ENCODE assay signal across 27 cellular contexts in genomic region chr10:47259521-47259920, GRCh38. TPM values are rescaled to one million over a fixed set of nuclear protein-coding genes. Genes with fewer than 3 reads are reported as not detected.
A peak's percentile ranks its signal among the peaks of the same experiment; 100 is the strongest.
DNase-seq lines count a peak whose midpoint lies in the region; ATAC-seq and TF ChIP-seq lines count a peak whose summit lies in the region.
"Had no signal": no experiment of that assay in that cellular context is flagged by ENCODE, and none has a peak within 500 bp of the region (broad histone marks: within the 10 kb centered on the region; RNA-seq: fewer than 3 reads in every experiment).

No MANE protein-coding gene starts in this region.

- no peak for TF ChIP-seq CTCF in activated B cell treated with CpG ODN at 0.5 μM for 24 hours (IDR thresholded peaks at IDR 0.05)
- no peak for TF ChIP-seq CTCF in neutrophil (IDR thresholded peaks at IDR 0.05)
- no peak for TF ChIP-seq CTCF in foreskin fibroblast (IDR thresholded peaks at IDR 0.05; ENCODE audit: low read depth, low read length)

- DNase-seq in activated CD4-positive, alpha-beta T cell treated with anti-CD3 and anti-CD28 coated beads for 36 hours: no peak
- DNase-seq in activated CD4-positive, alpha-beta T cell treated with anti-CD3 and anti-CD28 coated beads for 48 hours: no peak
- DNase-seq in CD4-positive, CD25-positive, alpha-beta regulatory T cell: no peak
- no peak for DNase-seq in activated B cell treated with CpG ODN at 0.5 μM for 24 hours
- DNase-seq in DMS79 treated with DMSO at 0.1 percent for 48 hours (lab: John Stamatoyannopoulos, UW): no peak
- no peak for DNase-seq in NCI-H2081 (lab: John Stamatoyannopoulos, UW)
- no peak for DNase-seq in foreskin fibroblast
- DNase-seq: activated CD4-positive, alpha-beta T cell treated with anti-CD3 and anti-CD28 coated beads, Interleukin-2, amount 50 U/mL, for 1 hour; activated naive CD4-positive, alpha-beta T cell treated with anti-CD3 and anti-CD28 coated beads, Interleukin-2, amount 10 ng/mL, durations not matched to agents 7 days and 5 days; aorta; colonic mucosa; effector CD8-positive, alpha-beta T cell; NCI-H1092 treated with DMSO at 0.1 percent for 48 hours; NCI-H446 treated with DMSO at 0.1 percent for 48 hours; ovary had no signal

- no peak overlapping the region for H3K4me3 Mint-ChIP-seq in activated CD4-positive, alpha-beta T cell treated with anti-CD3 and anti-CD28 coated beads for 36 hours
- H3K4me3 Mint-ChIP-seq in CD4-positive, CD25-positive, alpha-beta regulatory T cell: no peak overlapping the region
- no peak overlapping the region for H3K4me3 Mint-ChIP-seq in activated B cell treated with CpG ODN at 0.5 μM for 24 hours
- H3K4me3 Mint-ChIP-seq: activated naive CD4-positive, alpha-beta T cell treated with anti-CD3 and anti-CD28 coated beads, Interleukin-2, amount 10 ng/mL, durations not matched to agents 7 days and 5 days; nephron; T-helper 1 cell treated with Interleukin-12 subunit alpha and Interleukin-12 subunit beta and Interleukin-4 antibody, amounts not matched to agents 30 μg/mL and 1 μg/mL, for 36 hours had no signal

- H3K4me3 ChIP-seq in CD4-positive, CD25-positive, alpha-beta regulatory T cell (ENCODE audit: low read depth, low read length): no peak overlapping the region
- H3K4me3 ChIP-seq in neutrophil (ENCODE audit: low read depth in 1 of 2, low read length in 1 of 2) (no peak overlapping the region), foreskin fibroblast (ENCODE audit: low read depth in 1 of 2, low read length in 2 of 2) (no peak overlapping the region)
- H3K4me3 ChIP-seq: cardiac muscle cell, colonic mucosa, ovary, right atrium auricular region, SK-N-MC, vagina had no signal

- H3K9me3 Mint-ChIP-seq in activated CD4-positive, alpha-beta T cell treated with anti-CD3 and anti-CD28 coated beads for 36 hours (ENCODE audit: low read depth): no peaks in the 10 kb centered on the region
- peaks cover 0 to 3% (median 0%) of the 10 kb centered on the region in 7 donors for H3K9me3 Mint-ChIP-seq in CD4-positive, CD25-positive, alpha-beta regulatory T cell
- H3K9me3 Mint-ChIP-seq in activated B cell treated with CpG ODN at 0.5 μM for 24 hours: no peaks in the 10 kb centered on the region
- H3K9me3 Mint-ChIP-seq: nephron had no signal

- H3K4me1 ChIP-seq in CD4-positive, CD25-positive, alpha-beta regulatory T cell (ENCODE audit: control insufficient read depth, insufficient read depth, low read length, poor library complexity, severe bottlenecking): peaks cover 24% of the 10 kb centered on the region
- peaks cover 82 to 88% of the 10 kb centered on the region in 2 experiments for H3K4me1 ChIP-seq in neutrophil (ENCODE audit: control insufficient read depth in 1 of 2, insufficient read depth in 1 of 2, low read depth in 1 of 2, low read length in 1 of 2)
- H3K4me1 ChIP-seq: colonic mucosa, vagina had no signal

- intact Hi-C loops in activated CD4-positive, alpha-beta T cell treated with anti-CD3 and anti-CD28 coated beads for 36 hours (cut with DNase I, micrococcal nuclease): loop anchor here in 1 of 2 experiments (5.0 kb wide), 1 partner anchor 92 kb away; no protein-coding TSS in a partner anchor
- intact Hi-C loops in activated B cell treated with CpG ODN at 0.5 μM for 24 hours (cut with micrococcal nuclease): no loop called here

- H3K27ac Mint-ChIP-seq in activated CD4-positive, alpha-beta T cell treated with anti-CD3 and anti-CD28 coated beads for 36 hours: peak overlapping the region; percentile 97
- H3K27ac Mint-ChIP-seq in CD4-positive, CD25-positive, alpha-beta regulatory T cell: peak overlapping the region; percentile 59 to 93 (median 63)
- H3K27ac Mint-ChIP-seq in activated B cell treated with CpG ODN at 0.5 μM for 24 hours: peak overlapping the region; percentile 94
- H3K27ac Mint-ChIP-seq: nephron had no signal

- no peaks in the 10 kb centered on the region for H3K9me3 ChIP-seq in CD4-positive, CD25-positive, alpha-beta regulatory T cell (ENCODE audit: control insufficient read depth in 2 of 2, low read length in 2 of 2)
- H3K9me3 ChIP-seq in neutrophil: no peaks in the 10 kb centered on the region
- H3K9me3 ChIP-seq: colonic mucosa, ovary, right atrium auricular region, vagina had no signal

- H3K4me1 Mint-ChIP-seq in activated CD4-positive, alpha-beta T cell treated with anti-CD3 and anti-CD28 coated beads for 36 hours: peaks cover 91% of the 10 kb centered on the region
- H3K4me1 Mint-ChIP-seq in CD4-positive, CD25-positive, alpha-beta regulatory T cell: peaks cover 13 to 89% (median 35%) of the 10 kb centered on the region in 4 donors
- H3K4me1 Mint-ChIP-seq in activated B cell treated with CpG ODN at 0.5 μM for 24 hours: peaks cover 63% of the 10 kb centered on the region

- no peak for ATAC-seq in activated CD4-positive, alpha-beta T cell treated with anti-CD3 and anti-CD28 coated beads for 36 hours
- no peak for ATAC-seq in CD4-positive, CD25-positive, alpha-beta regulatory T cell (ENCODE audit: low read depth in 2 of 2)
- ATAC-seq in activated B cell treated with CpG ODN at 0.5 μM for 24 hours (ENCODE audit: low read depth): no peak
- ATAC-seq: HCT116 had no signal

- H3K27me3 Mint-ChIP-seq in activated CD4-positive, alpha-beta T cell treated with anti-CD3 and anti-CD28 coated beads for 36 hours: no peaks in the 10 kb centered on the region
- no peaks in the 10 kb centered on the region for H3K27me3 Mint-ChIP-seq in CD4-positive, CD25-positive, alpha-beta regulatory T cell
- H3K27me3 Mint-ChIP-seq in activated B cell treated with CpG ODN at 0.5 μM for 24 hours: no peaks in the 10 kb centered on the region
- H3K27me3 Mint-ChIP-seq: activated naive CD4-positive, alpha-beta T cell treated with anti-CD3 and anti-CD28 coated beads, Interleukin-2, amount 10 ng/mL, durations not matched to agents 7 days and 5 days had no signal

- no peaks in the 10 kb centered on the region for H3K36me3 ChIP-seq in CD4-positive, CD25-positive, alpha-beta regulatory T cell (ENCODE audit: control insufficient read depth, insufficient read depth, low read length)
- no peaks in the 10 kb centered on the region for H3K36me3 ChIP-seq in neutrophil
- H3K36me3 ChIP-seq: cardiac muscle cell, colonic mucosa, ovary, right atrium auricular region, vagina had no signal

- CTCF ChIA-PET in activated CD4-positive, alpha-beta T cell treated with anti-CD3 and anti-CD28 coated beads for 36 hours (lab: Charles Lee): interaction anchor here (0.6 to 2.4 kb wide), 3 partner anchors 16 to 177 kb away, joined by 3 to 7 read pairs (median 4); no protein-coding TSS in a partner anchor
- CTCF ChIA-PET in activated B cell treated with CpG ODN at 0.5 μM for 24 hours (lab: Charles Lee): no interaction called here

- POLR2A ChIA-PET in activated CD4-positive, alpha-beta T cell treated with anti-CD3 and anti-CD28 coated beads for 36 hours (lab: Charles Lee): no interaction called here
- POLR2A ChIA-PET in activated B cell treated with CpG ODN at 0.5 μM for 24 hours (lab: Charles Lee): no interaction called here

- no peak overlapping the region for H3K27ac ChIP-seq in CD4-positive, CD25-positive, alpha-beta regulatory T cell (ENCODE audit: insufficient read depth, low read length, poor library complexity, severe bottlenecking)
- peak overlapping the region; percentile 78 for H3K27ac ChIP-seq in neutrophil
- H3K27ac ChIP-seq: 22Rv1, cardiac muscle cell, colonic mucosa, epithelial cell of prostate, ovary, right atrium auricular region, SK-N-MC, vagina had no signal

- no peaks in the 10 kb centered on the region for H3K27me3 ChIP-seq in CD4-positive, CD25-positive, alpha-beta regulatory T cell (ENCODE audit: control insufficient read depth, insufficient read depth, low read length)
- H3K27me3 ChIP-seq in neutrophil: no peaks in the 10 kb centered on the region
- H3K27me3 ChIP-seq: cardiac muscle cell, colonic mucosa, ovary, right atrium auricular region, vagina had no signal

- H3K36me3 Mint-ChIP-seq in activated CD4-positive, alpha-beta T cell treated with anti-CD3 and anti-CD28 coated beads for 36 hours (ENCODE audit: low read depth): peaks cover 2% of the 10 kb centered on the region
- H3K36me3 Mint-ChIP-seq in CD4-positive, CD25-positive, alpha-beta regulatory T cell: no peaks in the 10 kb centered on the region
- H3K36me3 Mint-ChIP-seq in activated B cell treated with CpG ODN at 0.5 μM for 24 hours (ENCODE audit: low read depth): no peaks in the 10 kb centered on the region

RNA-seq across cellular contexts. Expression of gene GDF10, which starts 40.5 kb away (rescaled TPM):
- total RNA-seq in activated CD4-positive, alpha-beta T cell treated with anti-CD3 and anti-CD28 coated beads for 36 hours: under 1 TPM; 0.30 to 0.32 TPM
- not detected for total RNA-seq in CD4-positive, CD25-positive, alpha-beta regulatory T cell
- polyA plus RNA-seq in CD4-positive, CD25-positive, alpha-beta regulatory T cell: not detected
- not detected in 2 replicates for total RNA-seq in activated B cell treated with CpG ODN at 0.5 μM for 24 hours
- total RNA-seq: HT-29, M059J had no signal
